12 cellular contexts compared by ENCODE assay signal in genomic region chr9:33718987-33719386, GRCh38.
A peak's percentile ranks its signal among the peaks of the same experiment; 100 is the strongest.
DNase-seq lines count a peak whose midpoint lies in the region; ATAC-seq and TF ChIP-seq lines count a peak whose summit lies in the region.
"Had no signal": no experiment of that assay in that cellular context is flagged by ENCODE, and none has a peak within 500 bp of the region (broad histone marks: within the 10 kb centered on the region; RNA-seq: fewer than 3 reads in every experiment).

No MANE protein-coding gene starts in this region.

- ATAC-seq in GM18907 (IDR thresholded peaks at IDR 0.05; ENCODE audit: unreplicated experiment): no peak
- no peak for ATAC-seq in GM19452 (IDR thresholded peaks at IDR 0.05; ENCODE audit: unreplicated experiment)

- no peaks in the 10 kb centered on the region for H3K36me3 Mint-ChIP-seq in activated T-cell treated with anti-CD3 and anti-CD28 coated beads, Interleukin-2, amount 50 U/mL, for 24 hours (ENCODE audit: low read depth)
- H3K36me3 Mint-ChIP-seq: memory B cell had no signal

- H3K9me3 Mint-ChIP-seq in activated T-cell treated with anti-CD3 and anti-CD28 coated beads, Interleukin-2, amount 50 U/mL, for 24 hours: no peaks in the 10 kb centered on the region
- H3K9me3 Mint-ChIP-seq: activated T-helper 1 cell treated with anti-CD3 and anti-CD28 coated beads, Interleukin-12 subunit alpha, Interleukin-12 subunit beta, Interleukin-2, Interleukin-4 antibody, amounts not matched to agents 30 ng/mL and 10 ng/mL and 1 ng/mL, durations not matched to agents 14 hours and 24 hours and 36 hours; CD4-positive, alpha-beta T cell; memory B cell had no signal

- no peak overlapping the region for H3K27ac Mint-ChIP-seq in activated T-cell treated with anti-CD3 and anti-CD28 coated beads, Interleukin-2, amount 50 U/mL, for 24 hours
- H3K27ac Mint-ChIP-seq: activated T-helper 1 cell treated with anti-CD3 and anti-CD28 coated beads, Interleukin-12 subunit alpha, Interleukin-12 subunit beta, Interleukin-2, Interleukin-4 antibody, amounts not matched to agents 30 ng/mL and 10 ng/mL and 1 ng/mL, durations not matched to agents 14 hours and 24 hours and 36 hours; CD4-positive, alpha-beta T cell; memory B cell had no signal

- H3K4me3 ChIP-seq in cardiac fibroblast (replicated peaks in 1 of 2; ENCODE audit: low read depth in 2 of 2, low read length in 2 of 2): no peak overlapping the region
- H3K4me3 ChIP-seq: PC-9 had no signal

- peaks cover 4% of the 10 kb centered on the region for H3K4me1 Mint-ChIP-seq in activated T-cell treated with anti-CD3 and anti-CD28 coated beads, Interleukin-2, amount 50 U/mL, for 24 hours (ENCODE audit: low read depth)

- TF ChIP-seq CTCF in cardiac fibroblast (IDR thresholded peaks at IDR 0.05; ENCODE audit: low read depth, low read length): no peak

- DNase-seq in EL (peak; percentile 52), NCI-H146 treated with DMSO at 0.1 percent for 48 hours (lab: John Stamatoyannopoulos, UW; ENCODE audit: unreplicated experiment) (peak; percentile 54), cardiac fibroblast (ENCODE audit: low read depth in 2 of 2) (peak; percentile 45 to 59), lung microvascular endothelial cell (ENCODE audit: low read depth in 2 of 2) (peak; percentile 24 to 81), ecto neural progenitor cell (ENCODE audit: low spot score) (no peak)
- no peak for DNase-seq in activated T-cell treated with anti-CD3 and anti-CD28 coated beads, Interleukin-2, amount 50 U/mL, for 24 hours
- DNase-seq: PC-9 had no signal

- no peak overlapping the region for H3K4me3 Mint-ChIP-seq in activated T-cell treated with anti-CD3 and anti-CD28 coated beads, Interleukin-2, amount 50 U/mL, for 24 hours
- H3K4me3 Mint-ChIP-seq: activated T-helper 1 cell treated with anti-CD3 and anti-CD28 coated beads, Interleukin-12 subunit alpha, Interleukin-12 subunit beta, Interleukin-2, Interleukin-4 antibody, amounts not matched to agents 30 ng/mL and 10 ng/mL and 1 ng/mL, durations not matched to agents 14 hours and 24 hours and 36 hours; memory B cell had no signal

- H3K27me3 Mint-ChIP-seq in activated T-cell treated with anti-CD3 and anti-CD28 coated beads, Interleukin-2, amount 50 U/mL, for 24 hours: peaks cover 5% of the 10 kb centered on the region

Comparison
In these comparisons a context has a peak if more than half of its experiments do, and no peak if none do; other contexts are left out.
1. DNase-seq: peak in EL (single experiment), NCI-H146 treated with DMSO at 0.1 percent for 48 hours (single experiment), cardiac fibroblast (2 of 2) and lung microvascular endothelial cell (2 of 2); none in activated T-cell treated with anti-CD3 and anti-CD28 coated beads, Interleukin-2, amount 50 U/mL, for 24 hours (single experiment) and ecto neural progenitor cell (single experiment).